In genomic region chr2:96319396-96319795, GRCh38 we compare ENCODE assay signal across 26 cellular contexts. TPM values are rescaled to one million over a fixed set of nuclear protein-coding genes. Genes with fewer than 3 reads are reported as not detected.
DNase-seq lines count a peak whose midpoint lies in the region; ATAC-seq and TF ChIP-seq lines count a peak whose summit lies in the region.
"Had no signal": no experiment of that assay in that cellular context is flagged by ENCODE, and none has a peak within 500 bp of the region (broad histone marks: within the 10 kb centered on the region; RNA-seq: fewer than 3 reads in every experiment).

No MANE protein-coding gene starts in this region.

- no peak for DNase-seq in activated T-cell treated with anti-CD3 and anti-CD28 coated beads, Interleukin-2, amount 50 U/mL, for 4 hours
- DNase-seq in activated T-cell treated with anti-CD3 and anti-CD28 coated beads, Interleukin-2, amount 50 U/mL, for 1 hour: no peak
- DNase-seq in GM12864 (ENCODE audit: low read depth): no peak
- DNase-seq in activated CD8-positive, alpha-beta T cell treated with anti-CD3 and anti-CD28 coated beads, Interleukin-2, amount 10 ng/mL, durations not matched to agents 7 days and 5 days: no peak
- DNase-seq in naive B cell: no peak
- DNase-seq in NCI-H1048 (lab: John Stamatoyannopoulos, UW): no peak
- no peak for DNase-seq in aorta
- DNase-seq: activated CD4-positive, CD25-positive, alpha-beta regulatory T cell; activated naive CD4-positive, alpha-beta T cell treated with anti-CD3 and anti-CD28 coated beads, Interleukin-2, amount 50 U/mL, for 16 hours; effector CD4-positive, alpha-beta T cell; GM23248; HFFc6; hippocampal formation; KBM-7; left ventricle myocardium inferior; midbrain; NCI-H524 treated with DMSO at 0.1 percent for 48 hours; posterior cingulate gyrus; sigmoid colon; SK-N-SH; stimulated activated CD4-positive, alpha-beta T cell treated with anti-CD3 and anti-CD28 coated beads, Interleukin-15, amount 100 ng/mL, for 24 hours; stimulated activated CD8-positive, alpha-beta memory T cell treated with anti-CD3 and anti-CD28 coated beads, Interleukin-4, amount 100 ng/mL, for 48 hours; uterus had no signal

- peak overlapping the region; percentile 55 for H3K27ac Mint-ChIP-seq in activated CD8-positive, alpha-beta T cell treated with anti-CD3 and anti-CD28 coated beads, Interleukin-2, amount 10 ng/mL, durations not matched to agents 7 days and 5 days
- H3K27ac Mint-ChIP-seq in naive B cell: peak overlapping the region in 5 of 6 donors; percentile 12 to 86 (median 34)
- H3K27ac Mint-ChIP-seq: HFFc6, neural progenitor cell had no signal

- CTCF ChIA-PET in activated CD8-positive, alpha-beta T cell treated with anti-CD3 and anti-CD28 coated beads, Interleukin-2, amount 10 ng/mL, durations not matched to agents 7 days and 5 days (lab: Charles Lee): interaction anchor here (2.2 to 4.9 kb wide), 2 partner anchors 14 to 38 kb away, joined by 4 to 25 read pairs; partner anchors contain the start of gene SNRNP200

- peak overlapping the region; percentile 37 for H3K4me3 Mint-ChIP-seq in activated T-cell treated with anti-CD3 and anti-CD28 coated beads, Interleukin-2, amount 50 U/mL, for 4 hours
- H3K4me3 Mint-ChIP-seq in activated CD8-positive, alpha-beta T cell treated with anti-CD3 and anti-CD28 coated beads, Interleukin-2, amount 10 ng/mL, durations not matched to agents 7 days and 5 days: peak overlapping the region; percentile 50
- peak overlapping the region in 1 of 8 donors; percentile 2 for H3K4me3 Mint-ChIP-seq in naive B cell
- H3K4me3 Mint-ChIP-seq: HFFc6 had no signal

- TF ChIP-seq CTCF in GM12864 (IDR thresholded peaks at IDR 0.05; ENCODE audit: low read depth, low read length, missing control alignments): no peak

- H3K4me1 ChIP-seq in aorta (ENCODE audit: control insufficient read depth in 1 of 2, insufficient read depth in 2 of 2, low read length in 2 of 2): no peaks in the 10 kb centered on the region
- H3K4me1 ChIP-seq: uterus had no signal

- ATAC-seq in activated T-cell treated with anti-CD3 and anti-CD28 coated beads, Interleukin-2, amount 50 U/mL, for 4 hours: no peak
- ATAC-seq in activated CD8-positive, alpha-beta T cell treated with anti-CD3 and anti-CD28 coated beads, Interleukin-2, amount 10 ng/mL, durations not matched to agents 7 days and 5 days: no peak
- ATAC-seq in naive B cell (ENCODE audit: low read depth in 2 of 2): no peak
- no peak for ATAC-seq in GM18861 (IDR thresholded peaks at IDR 0.05; ENCODE audit: unreplicated experiment)
- ATAC-seq in aorta (ENCODE audit: low FRiP score): no peak

- intact Hi-C loops in aorta (cut with DNase I): no loop called here

- peaks cover 56% of the 10 kb centered on the region for H3K4me1 Mint-ChIP-seq in activated T-cell treated with anti-CD3 and anti-CD28 coated beads, Interleukin-2, amount 50 U/mL, for 4 hours (ENCODE audit: low read depth)
- peaks cover 66% of the 10 kb centered on the region for H3K4me1 Mint-ChIP-seq in activated CD8-positive, alpha-beta T cell treated with anti-CD3 and anti-CD28 coated beads, Interleukin-2, amount 10 ng/mL, durations not matched to agents 7 days and 5 days (ENCODE audit: low read depth)
- H3K4me1 Mint-ChIP-seq in naive B cell: peaks cover 30 to 60% (median 34%) of the 10 kb centered on the region in 3 donors

- no peak overlapping the region for H3K27ac ChIP-seq in aorta (ENCODE audit: low read depth in 1 of 2, low read length in 2 of 2)
- H3K27ac ChIP-seq: esophagus muscularis mucosa, GM23248, left ventricle myocardium inferior, neural progenitor cell, sigmoid colon, uterus had no signal

- H3K4me3 ChIP-seq in GM12864 (ENCODE audit: low read depth, low read length) (peak overlapping the region; percentile 73; the same call in 1 of the 2 replicates), aorta (ENCODE audit: low read length in 2 of 2) (no peak overlapping the region)
- H3K4me3 ChIP-seq: esophagus muscularis mucosa, GM23248, left ventricle myocardium inferior, neural progenitor cell, sigmoid colon, uterus had no signal

- H3K27me3 Mint-ChIP-seq in activated T-cell treated with anti-CD3 and anti-CD28 coated beads, Interleukin-2, amount 50 U/mL, for 4 hours (ENCODE audit: low read depth): no peaks in the 10 kb centered on the region
- H3K27me3 Mint-ChIP-seq in activated CD8-positive, alpha-beta T cell treated with anti-CD3 and anti-CD28 coated beads, Interleukin-2, amount 10 ng/mL, durations not matched to agents 7 days and 5 days (ENCODE audit: low read depth): no peaks in the 10 kb centered on the region
- no peaks in the 10 kb centered on the region for H3K27me3 Mint-ChIP-seq in naive B cell

- H3K9me3 ChIP-seq in aorta (ENCODE audit: control insufficient read depth, low read length): no peaks in the 10 kb centered on the region
- H3K9me3 ChIP-seq: esophagus muscularis mucosa, left ventricle myocardium inferior, sigmoid colon, SK-N-SH, uterus had no signal

- 95 to 97% methylated on average over 1 of the region's 1 CpG for WGBS in aorta, 2 donors

- H3K36me3 ChIP-seq in aorta (ENCODE audit: control insufficient read depth in 1 of 2, insufficient read depth in 2 of 2, low read length in 1 of 2): no peaks in the 10 kb centered on the region
- H3K36me3 ChIP-seq: esophagus muscularis mucosa, left ventricle myocardium inferior, neural progenitor cell, sigmoid colon, uterus had no signal

- POLR2A ChIA-PET in activated CD8-positive, alpha-beta T cell treated with anti-CD3 and anti-CD28 coated beads, Interleukin-2, amount 10 ng/mL, durations not matched to agents 7 days and 5 days (lab: Charles Lee): interaction anchor here (1.2 to 2.8 kb wide), 3 partner anchors 14 to 162 kb away, joined by 3 to 35 read pairs (median 9); partner anchors contain the start of genes NCAPH and SNRNP200

- H3K36me3 Mint-ChIP-seq in activated T-cell treated with anti-CD3 and anti-CD28 coated beads, Interleukin-2, amount 50 U/mL, for 4 hours (ENCODE audit: insufficient read depth): no peaks in the 10 kb centered on the region
- H3K36me3 Mint-ChIP-seq in activated CD8-positive, alpha-beta T cell treated with anti-CD3 and anti-CD28 coated beads, Interleukin-2, amount 10 ng/mL, durations not matched to agents 7 days and 5 days (ENCODE audit: low read depth): peaks cover 29% of the 10 kb centered on the region
- no peaks in the 10 kb centered on the region for H3K36me3 Mint-ChIP-seq in naive B cell

- no peaks in the 10 kb centered on the region for H3K9me3 Mint-ChIP-seq in activated T-cell treated with anti-CD3 and anti-CD28 coated beads, Interleukin-2, amount 50 U/mL, for 4 hours
- H3K9me3 Mint-ChIP-seq in activated CD8-positive, alpha-beta T cell treated with anti-CD3 and anti-CD28 coated beads, Interleukin-2, amount 10 ng/mL, durations not matched to agents 7 days and 5 days (ENCODE audit: insufficient read depth): no peaks in the 10 kb centered on the region
- no peaks in the 10 kb centered on the region for H3K9me3 Mint-ChIP-seq in naive B cell
- H3K9me3 Mint-ChIP-seq: HFFc6, neural progenitor cell had no signal

- H3K27me3 ChIP-seq in aorta (ENCODE audit: control insufficient read depth in 1 of 2, insufficient read depth in 2 of 2, low read length in 1 of 2): no peaks in the 10 kb centered on the region

RNA-seq across cellular contexts. Expression of gene ITPRIPL1, which starts 5.7 kb away (rescaled TPM):
- 10 to 100 TPM; 30.2 to 39.5 (median 31.6) TPM for total RNA-seq in activated T-cell treated with anti-CD3 and anti-CD28 coated beads, Interleukin-2, amount 50 U/mL, for 4 hours
- 10 to 100 TPM; 43.4 to 43.5 TPM for total RNA-seq in activated CD8-positive, alpha-beta T cell treated with anti-CD3 and anti-CD28 coated beads, Interleukin-2, amount 10 ng/mL, durations not matched to agents 7 days and 5 days
- polyA plus RNA-seq in naive B cell (ENCODE audit: low read depth in 6 of 6) (1 to 10 TPM in 5 of 6 donors, under 1 TPM in 1; 0.78 to 3.9 (median 1.5) TPM), aorta (1 to 10 TPM in 1 of 2 donors, not detected in 1; 1.2 TPM)
- total RNA-seq in aorta: 1 to 10 TPM; 1.9 to 3.6 TPM

RNA-seq across cellular contexts. Expression of gene SNRNP200, which starts 14.1 kb away (rescaled TPM):
- total RNA-seq in activated T-cell treated with anti-CD3 and anti-CD28 coated beads, Interleukin-2, amount 50 U/mL, for 4 hours: 100 to 1,000 TPM; 219 to 232 (median 223) TPM
- 100 to 1,000 TPM; 177 to 181 TPM for total RNA-seq in activated CD8-positive, alpha-beta T cell treated with anti-CD3 and anti-CD28 coated beads, Interleukin-2, amount 10 ng/mL, durations not matched to agents 7 days and 5 days
- polyA plus RNA-seq in naive B cell (ENCODE audit: low read depth in 6 of 6) (10 to 100 TPM; 61.7 to 95.9 (median 71.2) TPM), aorta (10 to 100 TPM; 18.9 to 80.1 TPM)
- total RNA-seq in aorta: 10 to 100 TPM; 85.0 to 99.7 TPM

RNA-seq across cellular contexts. Expression of gene NCAPH, which starts 16.2 kb away (rescaled TPM):
- 10 to 100 TPM; 15.5 to 22.9 (median 16.4) TPM for total RNA-seq in activated T-cell treated with anti-CD3 and anti-CD28 coated beads, Interleukin-2, amount 50 U/mL, for 4 hours
- total RNA-seq in activated CD8-positive, alpha-beta T cell treated with anti-CD3 and anti-CD28 coated beads, Interleukin-2, amount 10 ng/mL, durations not matched to agents 7 days and 5 days: 100 to 1,000 TPM in 1 of 2 experiments, 10 to 100 TPM in 1; 87.3 to 101 TPM
- under 1 TPM in 1 of 6 donors, not detected in 5; 0.45 TPM for polyA plus RNA-seq in naive B cell (ENCODE audit: low read depth in 6 of 6)
- total RNA-seq in aorta: 1 to 10 TPM; 1.0 to 1.4 TPM
- polyA plus RNA-seq in aorta: under 1 TPM in 1 of 2 donors, not detected in 1; 0.10 TPM

RNA-seq across cellular contexts. Expression of gene CIAO1, which starts 53.4 kb away (rescaled TPM):
- 100 to 1,000 TPM; 106 to 114 (median 109) TPM for total RNA-seq in activated T-cell treated with anti-CD3 and anti-CD28 coated beads, Interleukin-2, amount 50 U/mL, for 4 hours
- 10 to 100 TPM; 64.9 to 65.9 TPM for total RNA-seq in activated CD8-positive, alpha-beta T cell treated with anti-CD3 and anti-CD28 coated beads, Interleukin-2, amount 10 ng/mL, durations not matched to agents 7 days and 5 days
- polyA plus RNA-seq in naive B cell (ENCODE audit: low read depth in 6 of 6): 100 to 1,000 TPM in 1 of 6 donors, 10 to 100 TPM in 5; 57.8 to 101 (median 92.2) TPM
- 10 to 100 TPM; 46.4 to 57.1 TPM for total RNA-seq in aorta
- polyA plus RNA-seq in aorta: 10 to 100 TPM; 25.8 to 49.1 TPM

RNA-seq across cellular contexts. Expression of gene TMEM127, which starts 53.6 kb away (rescaled TPM):
- total RNA-seq in activated T-cell treated with anti-CD3 and anti-CD28 coated beads, Interleukin-2, amount 50 U/mL, for 4 hours: 10 to 100 TPM; 31.9 to 37.5 (median 36.9) TPM
- 10 to 100 TPM; 31.8 to 34.2 TPM for total RNA-seq in activated CD8-positive, alpha-beta T cell treated with anti-CD3 and anti-CD28 coated beads, Interleukin-2, amount 10 ng/mL, durations not matched to agents 7 days and 5 days
- polyA plus RNA-seq in naive B cell (ENCODE audit: low read depth in 6 of 6) (10 to 100 TPM; 37.8 to 52.0 (median 40.1) TPM), aorta (10 to 100 TPM in 1 of 2 donors, 1 to 10 TPM in 1; 8.3 to 23.4 TPM)
- total RNA-seq in aorta: 10 to 100 TPM; 53.4 to 53.8 TPM

Comparison
In these comparisons a context has a peak if more than half of its experiments do, and no peak if none do; other contexts are left out.
1. RNA of gene ITPRIPL1, which starts 5.7 kb away (total RNA-seq): 43.4 to 43.5 TPM in activated CD8-positive, alpha-beta T cell treated with anti-CD3 and anti-CD28 coated beads, Interleukin-2, amount 10 ng/mL, durations not matched to agents 7 days and 5 days and 30.2 to 39.5 TPM in activated T-cell treated with anti-CD3 and anti-CD28 coated beads, Interleukin-2, amount 50 U/mL, for 4 hours; 1.9 to 3.6 TPM in aorta; every median in the first group is over 4 times any median in the second.
2. RNA of gene NCAPH, which starts 16.2 kb away (total RNA-seq): 87.3 to 101 TPM in activated CD8-positive, alpha-beta T cell treated with anti-CD3 and anti-CD28 coated beads, Interleukin-2, amount 10 ng/mL, durations not matched to agents 7 days and 5 days and 15.5 to 22.9 TPM in activated T-cell treated with anti-CD3 and anti-CD28 coated beads, Interleukin-2, amount 50 U/mL, for 4 hours; 1.0 to 1.4 TPM in aorta; every median in the first group is over 4 times any median in the second.